26 cellular contexts compared by ENCODE assay signal in genomic region chr13:104181526-104182231, GRCh38.
"Had no signal": no experiment of that assay in that cellular context is flagged by ENCODE, and none has a peak within 500 bp of the region (broad histone marks: within the 10 kb centered on the region; RNA-seq: fewer than 3 reads in every experiment).

No MANE protein-coding gene starts in this region.

- H3K4me3 ChIP-seq: dorsolateral prefrontal cortex, esophagus muscularis mucosa, gastrocnemius medialis, heart right ventricle, left ventricle myocardium inferior, lower lobe of right lung, pancreas, stomach, thoracic aorta, transverse colon had no signal

- FAIRE-seq: keratinocyte, pancreas, small intestine had no signal

- H3K27me3 Mint-ChIP-seq: memory B cell; natural killer cell treated with Interleukin-12 subunit alpha and Interleukin-12 subunit beta and Interleukin-15 and Interleukin-18, amount 100 ng/mL, for 72 hours; progenitor cell of endocrine pancreas had no signal

- H3K4me1 ChIP-seq: esophagus muscularis mucosa, gastrocnemius medialis, heart right ventricle, left ventricle myocardium inferior, lower lobe of right lung, pancreas, stomach, transverse colon had no signal

- H3K27me3 ChIP-seq: dorsolateral prefrontal cortex, esophagus muscularis mucosa, gastrocnemius medialis, heart right ventricle, pancreas, stomach, transverse colon had no signal

- H3K4me1 Mint-ChIP-seq: immature natural killer cell, memory B cell had no signal

- H3K4me3 Mint-ChIP-seq: immature natural killer cell; memory B cell; natural killer cell treated with Interleukin-12 subunit alpha and Interleukin-12 subunit beta and Interleukin-15 and Interleukin-18, amount 100 ng/mL, for 72 hours had no signal

- H3K27ac Mint-ChIP-seq: immature natural killer cell; memory B cell; natural killer cell treated with Interleukin-12 subunit alpha and Interleukin-12 subunit beta and Interleukin-15 and Interleukin-18, amount 100 ng/mL, for 72 hours; progenitor cell of endocrine pancreas had no signal

- H3K9me3 ChIP-seq: gastrocnemius medialis, pancreas, stomach, thoracic aorta, transverse colon had no signal

- H3K27ac ChIP-seq: dorsolateral prefrontal cortex, epithelial cell of prostate, esophagus muscularis mucosa, gastrocnemius medialis, heart right ventricle, left ventricle myocardium inferior, lower lobe of right lung, pancreas, stomach, thoracic aorta, transverse colon had no signal

- ATAC-seq: gastrocnemius medialis; heart right ventricle; lower lobe of right lung; natural killer cell treated with Interleukin-12 subunit alpha and Interleukin-12 subunit beta and Interleukin-15 and Interleukin-18, amount 100 ng/mL, for 72 hours; pancreas; right cardiac atrium had no signal

- DNase-seq: cortex of kidney; dorsolateral prefrontal cortex; effector memory CD4-positive, alpha-beta T cell; gastrocnemius medialis; heart right ventricle; hypothalamus; immature natural killer cell; left ventricle myocardium inferior; lower lobe of right lung; midbrain; occipital lobe; pancreas; right cardiac atrium; small intestine; stimulated activated CD4-positive, alpha-beta T cell treated with anti-CD3 and anti-CD28 coated beads, Interleukin-12 subunit alpha, Interleukin-12 subunit beta, amount 100 ng/mL, for 4 hours; stimulated activated naive CD4-positive, alpha-beta T cell; stomach; substantia nigra; transverse colon had no signal

- H3K36me3 ChIP-seq: esophagus muscularis mucosa, gastrocnemius medialis, heart right ventricle, left ventricle myocardium inferior, lower lobe of right lung, pancreas, stomach, thoracic aorta, transverse colon had no signal

- H3K36me3 Mint-ChIP-seq: immature natural killer cell, memory B cell had no signal
